Comparison of ENCODE assay signal across 14 cellular contexts in genomic region chr4:13872145-13872544, GRCh38.
"Had no signal": no experiment of that assay in that cellular context is flagged by ENCODE, and none has a peak within 500 bp of the region (broad histone marks: within the 10 kb centered on the region; RNA-seq: fewer than 3 reads in every experiment).

No MANE protein-coding gene starts in this region.

- H3K4me3 ChIP-seq: heart left ventricle, pancreas, stomach had no signal

- ATAC-seq: activated T-cell treated with anti-CD3 and anti-CD28 coated beads, Interleukin-2, amount 50 U/mL, for 72 hours; effector memory CD8-positive, alpha-beta T cell; heart left ventricle had no signal

- DNase-seq: activated CD4-positive, alpha-beta memory T cell treated with anti-CD3 and anti-CD28 coated beads, Interleukin-2, amount 10 ng/mL, durations not matched to agents 7 days and 5 days; activated CD8-positive, alpha-beta memory T cell treated with anti-CD3 and anti-CD28 coated beads, Interleukin-2, amount 50 U/mL, for 4 hours; activated T-cell treated with anti-CD3 and anti-CD28 coated beads, Interleukin-2, amount 50 U/mL, for 72 hours; caudate nucleus; effector memory CD8-positive, alpha-beta T cell; heart left ventricle; islet precursor cell; pancreas; stimulated activated CD4-positive, alpha-beta T cell treated with anti-CD3 and anti-CD28 coated beads, Interleukin-15, amount 100 ng/mL, for 24 hours; stimulated activated CD4-positive, alpha-beta T cell treated with anti-CD3 and anti-CD28 coated beads, Interleukin-4, amount 100 ng/mL, for 4 hours; stomach; SW 1271 had no signal

- H3K27me3 Mint-ChIP-seq: activated CD4-positive, alpha-beta memory T cell treated with anti-CD3 and anti-CD28 coated beads, Interleukin-2, amount 10 ng/mL, durations not matched to agents 7 days and 5 days; effector memory CD8-positive, alpha-beta T cell had no signal

- H3K4me3 Mint-ChIP-seq: activated CD4-positive, alpha-beta memory T cell treated with anti-CD3 and anti-CD28 coated beads, Interleukin-2, amount 10 ng/mL, durations not matched to agents 7 days and 5 days; activated T-cell treated with anti-CD3 and anti-CD28 coated beads, Interleukin-2, amount 50 U/mL, for 72 hours; effector memory CD8-positive, alpha-beta T cell; neural crest cell; T-helper 2 cell treated with Interferon-gamma antibody and Interleukin-4, amounts not matched to agents 5 μg/mL and 100 μg/mL, for 36 hours had no signal

- H3K9me3 Mint-ChIP-seq: neural crest cell; T-helper 2 cell treated with Interferon-gamma antibody and Interleukin-4, amounts not matched to agents 5 μg/mL and 100 μg/mL, for 36 hours had no signal

- H3K4me1 Mint-ChIP-seq: activated CD4-positive, alpha-beta memory T cell treated with anti-CD3 and anti-CD28 coated beads, Interleukin-2, amount 10 ng/mL, durations not matched to agents 7 days and 5 days; neural crest cell had no signal

- H3K27ac Mint-ChIP-seq: activated CD4-positive, alpha-beta memory T cell treated with anti-CD3 and anti-CD28 coated beads, Interleukin-2, amount 10 ng/mL, durations not matched to agents 7 days and 5 days; activated T-cell treated with anti-CD3 and anti-CD28 coated beads, Interleukin-2, amount 50 U/mL, for 72 hours; effector memory CD8-positive, alpha-beta T cell; T-helper 2 cell treated with Interferon-gamma antibody and Interleukin-4, amounts not matched to agents 5 μg/mL and 100 μg/mL, for 36 hours had no signal
